ENCODE assay signal across 20 cellular contexts in the genomic region with DNA sequence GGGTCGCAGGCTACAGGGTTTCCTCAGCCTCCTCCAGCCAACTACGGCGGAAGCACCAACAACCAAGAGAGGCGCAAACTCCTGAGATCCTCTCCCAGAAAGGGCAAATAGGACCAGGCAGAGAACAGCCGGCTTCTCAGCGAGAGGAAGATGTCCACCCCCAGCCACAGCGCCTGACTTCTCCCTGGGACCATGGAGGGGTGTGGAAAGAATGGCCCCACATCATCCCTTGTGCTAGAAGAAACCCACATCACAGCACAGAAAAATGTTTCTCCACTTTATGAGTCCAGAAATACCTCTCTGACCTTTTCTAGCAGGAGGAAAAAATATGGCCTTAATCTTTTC.
"Had no signal": no experiment of that assay in that cellular context is flagged by ENCODE, and none has a peak within 500 bp of the region (broad histone marks: within the 10 kb centered on the region; RNA-seq: fewer than 3 reads in every experiment).

No MANE protein-coding gene starts in this region.

- ATAC-seq: left lobe of liver, T-cell had no signal

- H3K9me3 Mint-ChIP-seq: activated B cell treated with CpG ODN at 0.5 μM for 24 hours; activated CD8-positive, alpha-beta T cell treated with anti-CD3 and anti-CD28 coated beads for 36 hours; activated naive CD4-positive, alpha-beta T cell treated with anti-CD3 and anti-CD28 coated beads, Interleukin-2, amount 50 U/mL, for 24 hours; stimulated activated naive CD8-positive, alpha-beta T cell treated with anti-CD3 and anti-CD28 coated beads, Interleukin-15, amount 100 ng/mL, for 72 hours; T-cell had no signal

- H3K27me3 Mint-ChIP-seq: activated B cell treated with CpG ODN at 0.5 μM for 24 hours; activated CD8-positive, alpha-beta T cell treated with anti-CD3 and anti-CD28 coated beads for 36 hours; activated naive CD4-positive, alpha-beta T cell treated with anti-CD3 and anti-CD28 coated beads, Interleukin-2, amount 50 U/mL, for 24 hours; stimulated activated naive CD8-positive, alpha-beta T cell treated with anti-CD3 and anti-CD28 coated beads, Interleukin-15, amount 100 ng/mL, for 72 hours; T-cell had no signal

- H3K27ac Mint-ChIP-seq: activated B cell treated with CpG ODN at 0.5 μM for 24 hours; activated CD8-positive, alpha-beta T cell treated with anti-CD3 and anti-CD28 coated beads for 36 hours; activated naive CD4-positive, alpha-beta T cell treated with anti-CD3 and anti-CD28 coated beads, Interleukin-2, amount 50 U/mL, for 24 hours; T-cell had no signal

- H3K36me3 ChIP-seq: vagina had no signal

- FAIRE-seq: keratinocyte had no signal

- H3K36me3 Mint-ChIP-seq: activated naive CD4-positive, alpha-beta T cell treated with anti-CD3 and anti-CD28 coated beads, Interleukin-2, amount 50 U/mL, for 24 hours; T-cell had no signal

- DNase-seq: activated B cell treated with CpG ODN at 0.5 μM for 24 hours; activated CD4-positive, alpha-beta T cell treated with anti-CD3 and anti-CD28 coated beads for 4 hours; activated CD8-positive, alpha-beta T cell treated with anti-CD3 and anti-CD28 coated beads for 36 hours; activated effector memory CD4-positive, alpha-beta T cell treated with anti-CD3 and anti-CD28 coated beads, Interleukin-2, amount 50 U/mL, for 16 hours; activated T-cell treated with anti-CD3 and anti-CD28 coated beads, Interleukin-2, amount 50 U/mL, for 1 hour; amniotic stem cell; dorsolateral prefrontal cortex; erythroblast; foreskin melanocyte; hypothalamus; midbrain; retina; stimulated activated CD4-positive, alpha-beta T cell treated with anti-CD3 and anti-CD28 coated beads, Interleukin-2, amount 100 ng/mL, for 24 hours; stimulated activated naive CD8-positive, alpha-beta T cell treated with anti-CD3 and anti-CD28 coated beads, Interleukin-15, amount 100 ng/mL, for 72 hours; T-cell; trophoblast cell had no signal

- H3K27me3 ChIP-seq: dorsolateral prefrontal cortex, vagina had no signal

- H3K9me3 ChIP-seq: vagina had no signal

- H3K27ac ChIP-seq: vagina had no signal

- H3K4me3 Mint-ChIP-seq: activated B cell treated with CpG ODN at 0.5 μM for 24 hours; activated CD8-positive, alpha-beta T cell treated with anti-CD3 and anti-CD28 coated beads for 36 hours; activated naive CD4-positive, alpha-beta T cell treated with anti-CD3 and anti-CD28 coated beads, Interleukin-2, amount 50 U/mL, for 24 hours; T-cell had no signal

- H3K4me3 ChIP-seq: dorsolateral prefrontal cortex, vagina had no signal
